In the genomic region with DNA sequence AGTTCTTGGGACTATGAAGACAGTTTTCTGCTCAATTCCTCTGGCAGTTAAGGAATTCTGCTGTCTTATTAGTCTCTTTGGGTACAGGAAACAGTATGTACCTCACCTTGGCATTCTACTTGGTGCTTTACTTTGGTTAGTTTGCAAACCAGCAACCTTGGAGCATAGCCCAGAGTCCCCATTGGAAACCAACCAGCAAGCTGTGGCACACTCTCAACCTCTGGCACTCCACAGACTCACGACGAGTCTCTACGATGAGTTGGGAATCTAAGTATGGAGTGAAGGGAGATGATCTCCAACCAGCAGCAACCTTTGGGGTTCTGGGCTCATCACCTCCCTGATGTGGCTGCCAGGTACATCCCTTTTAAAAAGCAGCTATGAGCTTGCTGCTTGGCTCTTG, we compare ENCODE assay signal across 27 cellular contexts. TPM values are rescaled to one million over a fixed set of nuclear protein-coding genes. Genes with fewer than 3 reads are reported as not detected.
A peak's percentile ranks its signal among the peaks of the same experiment; 100 is the strongest.
DNase-seq lines count a peak whose midpoint lies in the region; ATAC-seq, FAIRE-seq and TF ChIP-seq lines count a peak whose summit lies in the region.
"Had no signal": no experiment of that assay in that cellular context is flagged by ENCODE, and none has a peak within 500 bp of the region (broad histone marks: within the 10 kb centered on the region; RNA-seq: fewer than 3 reads in every experiment).

No MANE protein-coding gene starts in this region.

- no peak for FAIRE-seq in HepG2 (lab: Jason Lieb, UNC)
- FAIRE-seq: A204.1, GM12878, GM12892, GM18507, GM19239 had no signal

- intact Hi-C loops in right lobe of liver (cut with DNase I), result no loop called here
- intact Hi-C loops in HepG2 (cut with micrococcal nuclease; ENCODE audit: unreplicated experiment), result no loop called here
- intact Hi-C loops in stomach (cut with DNase I; ENCODE audit: low total_unique reads), result no loop called here

- CTCF ChIA-PET in HepG2 (lab: Yijun Ruan, JAX; ENCODE audit: low intra/inter-chr PET ratio, low total read pairs), result no interaction called here

- no peak for TF ChIP-seq EP300 in HepG2 (IDR thresholded peaks at IDR 0.05; ENCODE audit: low read depth in 2 of 2, low read length in 2 of 2)
- TF ChIP-seq EP300 in HepG2 (CRISPR knock-in tag; IDR thresholded peaks at IDR 0.05; ENCODE audit: borderline replicate concordance), result no peak
- no peak for TF ChIP-seq EP300 in stomach (IDR thresholded peaks at IDR 0.05)

- H3K4me3 ChIP-seq in right lobe of liver (no peak overlapping the region), HepG2 (replicated peaks in 1 of 3; ENCODE audit: insufficient read depth in 1 of 3, low read depth in 2 of 3, low read length in 3 of 3) (no peak overlapping the region), MM.1S (ENCODE audit: low read length) (no peak overlapping the region), stomach (no peak overlapping the region)
- H3K4me3 ChIP-seq: BLaER1, GM12878 had no signal

- H4K20me1 ChIP-seq in HepG2 (ENCODE audit: insufficient read depth, low read length), result no peaks in the 10 kb centered on the region
- no peaks in the 10 kb centered on the region for H4K20me1 ChIP-seq in MM.1S (ENCODE audit: insufficient read depth, low read length)
- H4K20me1 ChIP-seq: BLaER1 had no signal

- no peaks in the 10 kb centered on the region for H3K9me3 ChIP-seq in right lobe of liver
- H3K9me3 ChIP-seq in HepG2 (ENCODE audit: low read length), result no peaks in the 10 kb centered on the region
- no peaks in the 10 kb centered on the region for H3K9me3 ChIP-seq in MM.1S (replicated peaks; ENCODE audit: insufficient read depth, low read length)
- H3K9me3 ChIP-seq in stomach, result no peaks in the 10 kb centered on the region
- H3K9me3 ChIP-seq: BLaER1 had no signal

- TF ChIP-seq CTCF in right lobe of liver (IDR thresholded peaks at IDR 0.05) (no peak), HepG2 (CRISPR knock-in tag; IDR thresholded peaks at IDR 0.05) (no peak), MM.1S (IDR thresholded peaks at IDR 0.05; ENCODE audit: low read length) (no peak), stomach (IDR thresholded peaks at IDR 0.05) (no peak)

- no TSS peak for BruUV-seq in HepG2 (replicated peaks; lab: Mats Ljungman, UMichigan)

- H3K27ac ChIP-seq in right lobe of liver (no peak overlapping the region), HepG2 (ENCODE audit: extremely low read length, insufficient read depth, low read length) (no peak overlapping the region), MM.1S (ENCODE audit: low read length) (no peak overlapping the region), stomach (no peak overlapping the region)
- H3K27ac ChIP-seq: BLaER1 had no signal

- POLR2A ChIA-PET in HepG2 (lab: Yijun Ruan, JAX), result no interaction called here

- H3K9me2 ChIP-seq in MM.1S (replicated peaks; ENCODE audit: insufficient read depth, low read length), result no peaks in the 10 kb centered on the region

- no peaks in the 10 kb centered on the region for H3F3A ChIP-seq in MM.1S (ENCODE audit: insufficient read depth, low read length)

- H3K4me2 ChIP-seq in HepG2 (ENCODE audit: low read depth, low read length) (no peak overlapping the region), MM.1S (ENCODE audit: low read depth, low read length) (0 out of 2 replicates have a peak overlapping the region, but pooled peaks have one; percentile 5)
- H3K4me2 ChIP-seq: BLaER1 had no signal

- no peak overlapping the region for H2AFZ ChIP-seq in HepG2 (ENCODE audit: low read length)
- no peak overlapping the region for H2AFZ ChIP-seq in MM.1S (ENCODE audit: low read length)

- ATAC-seq in right lobe of liver, result peak in 3 of 4 donors; percentile 20 to 53 (median 33)
- no peak for ATAC-seq in HepG2
- ATAC-seq in HG02840 (IDR thresholded peaks at IDR 0.05; ENCODE audit: low FRiP score, unreplicated experiment), result no peak
- no peak for ATAC-seq in HG03342 (IDR thresholded peaks at IDR 0.05; ENCODE audit: unreplicated experiment)
- ATAC-seq: GM12878 had no signal

- in situ Hi-C loops in HepG2 (cut with HindIII; ENCODE audit: extremely low pct_ligation_motif_present, low pct_unique_long_range_greater_than_20kb), result no loop called here

- no peaks in the 10 kb centered on the region for H3K36me3 ChIP-seq in right lobe of liver
- H3K36me3 ChIP-seq in HepG2 (replicated peaks in 1 of 2; ENCODE audit: control insufficient read depth in 1 of 2, insufficient read depth in 2 of 2, low read length in 2 of 2), result no peaks in the 10 kb centered on the region
- no peaks in the 10 kb centered on the region for H3K36me3 ChIP-seq in MM.1S (replicated peaks; ENCODE audit: insufficient read depth, low read length)
- peaks cover 0 to 4% (median 2%) of the 10 kb centered on the region in 4 donors for H3K36me3 ChIP-seq in stomach
- H3K36me3 ChIP-seq: BE2C, BLaER1 had no signal

- TF ChIP-seq POLR2A in right lobe of liver (IDR thresholded peaks at IDR 0.05) (no peak), HepG2 (IDR thresholded peaks at IDR 0.05; ENCODE audit: insufficient read depth in 1 of 2, low read depth in 2 of 2, low read length in 2 of 2) (no peak), stomach (IDR thresholded peaks at IDR 0.05) (no peak)

- no peak for TF ChIP-seq RAD21 in HepG2 (CRISPR knock-in tag; IDR thresholded peaks at IDR 0.05)

- no CpG with 5 or more reads among the region's 3 CpGs for WGBS in right lobe of liver (ENCODE audit: insufficient coverage, low coverage, low lambda C conversion rate, missing lambda C conversion rate)
- WGBS in HepG2 (ENCODE audit: low lambda C conversion rate), result 43% methylated on average over 1 of the region's 3 CpGs
- 59 to 89% (median 80%) methylated on average over 3 of the region's 3 CpGs for WGBS in stomach, 5 donors

- H3K27me3 ChIP-seq in right lobe of liver (no peaks in the 10 kb centered on the region), HepG2 (ENCODE audit: control insufficient read depth in 1 of 2, insufficient read depth in 2 of 2, low read length in 2 of 2) (no peaks in the 10 kb centered on the region), MM.1S (replicated peaks; ENCODE audit: insufficient read depth, low read length) (no peaks in the 10 kb centered on the region), stomach (no peaks in the 10 kb centered on the region)
- H3K27me3 ChIP-seq: BE2C, BLaER1 had no signal

- H3K9ac ChIP-seq in HepG2 (ENCODE audit: insufficient read depth, low read depth, low read length), result no peak overlapping the region
- H3K9ac ChIP-seq in MM.1S (ENCODE audit: low read length), result no peak overlapping the region
- H3K9ac ChIP-seq: BLaER1 had no signal

- no peaks in the 10 kb centered on the region for H3K79me2 ChIP-seq in HepG2 (ENCODE audit: insufficient read depth, low read length)
- H3K79me2 ChIP-seq in MM.1S (ENCODE audit: low read length), result no peaks in the 10 kb centered on the region

- H3K4me1 ChIP-seq in right lobe of liver (no peaks in the 10 kb centered on the region), HepG2 (ENCODE audit: insufficient read depth, low read length) (no peaks in the 10 kb centered on the region), MM.1S (ENCODE audit: low read length) (no peaks in the 10 kb centered on the region), stomach (no peaks in the 10 kb centered on the region)
- H3K4me1 ChIP-seq: BE2C, BLaER1 had no signal

- DNase-seq in right lobe of liver (no peak), HepG2 (ENCODE audit: low spot score) (no peak), MM.1S (no peak), stomach (peak; percentile 37)
- DNase-seq: 8988T; ACHN; BE2C; C1 segment of cervical spinal cord; CD4-positive, alpha-beta memory T cell; CD4-positive, CD25-positive, alpha-beta regulatory T cell; CD8-positive, alpha-beta memory T cell; COR-L47; DMS 273 treated with DMSO at 0.1 percent for 48 hours; DMS153; DMS53; DMS79; DND-41; EL; GDM1 had no signal

RNA-seq across cellular contexts. Expression of a gene that starts 43.8 kb away (rescaled TPM):
- total RNA-seq in right lobe of liver, result 1 to 10 TPM; 3.1 to 6.7 (median 4.3) TPM
- 1.0 and 1.4 TPM in 2 replicates for total RNA-seq in HepG2 (2016; rRNA removed; fragmentation: Illumina TruSeq; extraction: Trizol)
- total RNA-seq in HepG2 (2016; cell fraction: cytosol; rRNA removed; fragmentation: Illumina TruSeq; extraction: Trizol; ENCODE audit: low read depth), result 1.3 and 1.7 TPM in 2 replicates
- total RNA-seq in HepG2 (2016; cell fraction: insoluble cytoplasmic fraction; rRNA removed; fragmentation: Illumina TruSeq; extraction: Trizol), result 0.45 and 1.3 TPM in 2 replicates
- total RNA-seq in HepG2 (2016; cell fraction: membrane; rRNA removed; fragmentation: Illumina TruSeq; extraction: Trizol), result 1.1 TPM in 2 replicates
- 0.75 and 1.7 TPM in 2 replicates for total RNA-seq in HepG2 (2016; cell fraction: nucleus; rRNA removed; fragmentation: Illumina TruSeq; extraction: Trizol)
- polyA plus RNA-seq in HepG2 (2011; rRNA removed), result 0.74 and 1.2 TPM in 2 replicates
- 0.42 and 0.62 TPM in 2 replicates for polyA plus RNA-seq in HepG2 (2011; cell fraction: cytosol; rRNA removed)
- polyA plus RNA-seq in HepG2 (2011; cell fraction: nucleus; rRNA removed), result 0.43 and 0.62 TPM in 2 replicates
- 0.25 and 0.61 TPM in 2 replicates for polyA plus RNA-seq in HepG2 (2012)
- polyA plus RNA-seq in HepG2 (2016; cell fraction: cytosol; fragmentation: Illumina TruSeq; extraction: Trizol; ENCODE audit: low read depth), result 0.74 and 1.2 TPM in 2 replicates
- 0.61 and 1.4 TPM in 2 replicates for polyA plus RNA-seq in HepG2 (2016; cell fraction: insoluble cytoplasmic fraction; fragmentation: Illumina TruSeq; extraction: Trizol; ENCODE audit: low read depth)
- polyA plus RNA-seq in HepG2 (2016; cell fraction: membrane; fragmentation: Illumina TruSeq; extraction: Trizol; ENCODE audit: low read depth), result 0.98 and 1.2 TPM in 2 replicates
- 0.56 and 0.72 TPM in 2 replicates for polyA plus RNA-seq in HepG2 (2016; cell fraction: nucleus; fragmentation: Illumina TruSeq; extraction: Trizol; ENCODE audit: insufficient read depth, low read depth)
- 2.8 and 13.1 TPM in 2 replicates for polyA minus RNA-seq in HepG2 (2011; rRNA and poly(A)+ RNA removed; ENCODE audit: low replicate concordance)
- 0.40 TPM in 1 of 2 replicates, not detected in the other for polyA minus RNA-seq in HepG2 (2011; cell fraction: cytosol; rRNA and poly(A)+ RNA removed)
- polyA minus RNA-seq in HepG2 (2011; cell fraction: nucleus; rRNA and poly(A)+ RNA removed), result 4.0 and 4.7 TPM in 2 replicates
- total RNA-seq in stomach, result 10 to 100 TPM in 2 of 5 donors, 1 to 10 TPM in 3; 1.8 to 13.0 (median 5.8) TPM
- 1 to 10 TPM; 2.1 to 4.7 (median 3.8) TPM for polyA plus RNA-seq in stomach

Comparison
In these comparisons a context has a peak if more than half of its experiments do, and no peak if none do; other contexts are left out.
1. ATAC-seq: peak in right lobe of liver (3 of 4); none in HepG2 (single experiment), HG02840 (single experiment) and HG03342 (single experiment).